ENCODE assay signal across 2 cellular contexts in the genomic region with DNA sequence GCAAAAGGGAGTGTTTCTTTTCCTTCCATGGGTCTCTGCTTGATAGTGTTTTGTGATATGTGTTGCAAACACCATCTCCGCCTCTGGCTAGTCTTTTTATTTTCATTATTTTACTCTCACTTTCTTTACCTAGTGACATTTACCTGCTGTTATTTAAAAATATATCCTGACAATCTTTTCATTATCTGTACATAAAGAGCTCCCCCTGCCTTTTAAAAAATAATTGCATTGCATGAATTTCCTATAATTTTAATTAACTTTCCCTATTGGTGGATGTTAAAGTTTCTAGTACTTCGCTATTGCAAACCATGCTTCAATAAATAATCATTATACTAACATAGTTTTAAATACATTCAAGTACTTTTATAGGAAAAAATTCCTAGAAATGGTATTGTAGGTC.
TF ChIP-seq lines count a peak whose summit lies in the region.

No MANE protein-coding gene starts in this region.

TF ChIP-seq in SK-N-SH, 30 proteins besides CTCF, POLR2A, EP300 and RAD21 (continued from another document):
- TF ChIP-seq, protein P1, sequence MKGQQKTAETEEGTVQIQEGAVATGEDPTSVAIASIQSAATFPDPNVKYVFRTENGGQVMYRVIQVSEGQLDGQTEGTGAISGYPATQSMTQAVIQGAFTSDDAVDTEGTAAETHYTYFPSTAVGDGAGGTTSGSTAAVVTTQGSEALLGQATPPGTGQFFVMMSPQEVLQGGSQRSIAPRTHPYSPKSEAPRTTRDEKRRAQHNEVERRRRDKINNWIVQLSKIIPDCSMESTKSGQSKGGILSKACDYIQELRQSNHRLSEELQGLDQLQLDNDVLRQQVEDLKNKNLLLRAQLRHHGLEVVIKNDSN (IDR thresholded peaks at IDR 0.05; ENCODE audit: borderline replicate concordance, low read depth), result no peak
- TF ChIP-seq, protein P2, sequence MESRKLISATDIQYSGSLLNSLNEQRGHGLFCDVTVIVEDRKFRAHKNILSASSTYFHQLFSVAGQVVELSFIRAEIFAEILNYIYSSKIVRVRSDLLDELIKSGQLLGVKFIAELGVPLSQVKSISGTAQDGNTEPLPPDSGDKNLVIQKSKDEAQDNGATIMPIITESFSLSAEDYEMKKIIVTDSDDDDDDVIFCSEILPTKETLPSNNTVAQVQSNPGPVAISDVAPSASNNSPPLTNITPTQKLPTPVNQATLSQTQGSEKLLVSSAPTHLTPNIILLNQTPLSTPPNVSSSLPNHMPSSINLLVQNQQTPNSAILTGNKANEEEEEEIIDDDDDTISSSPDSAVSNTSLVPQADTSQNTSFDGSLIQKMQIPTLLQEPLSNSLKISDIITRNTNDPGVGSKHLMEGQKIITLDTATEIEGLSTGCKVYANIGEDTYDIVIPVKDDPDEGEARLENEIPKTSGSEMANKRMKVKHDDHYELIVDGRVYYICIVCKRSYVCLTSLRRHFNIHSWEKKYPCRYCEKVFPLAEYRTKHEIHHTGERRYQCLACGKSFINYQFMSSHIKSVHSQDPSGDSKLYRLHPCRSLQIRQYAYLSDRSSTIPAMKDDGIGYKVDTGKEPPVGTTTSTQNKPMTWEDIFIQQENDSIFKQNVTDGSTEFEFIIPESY (IDR thresholded peaks at IDR 0.05; ENCODE audit: borderline replicate concordance, low read depth), result no peak
- no peak for TF ChIP-seq RFX5 (IDR thresholded peaks at IDR 0.05; ENCODE audit: low read length)
- no peak for TF ChIP-seq NFIC (IDR thresholded peaks at IDR 0.05; ENCODE audit: borderline replicate concordance)

TF ChIP-seq in SK-N-SH treated with all-trans-retinoic acid at 6 μM for 48 hours, 23 proteins besides CTCF, POLR2A, EP300 and RAD21 (continued from another document):
- TF ChIP-seq, protein P3, sequence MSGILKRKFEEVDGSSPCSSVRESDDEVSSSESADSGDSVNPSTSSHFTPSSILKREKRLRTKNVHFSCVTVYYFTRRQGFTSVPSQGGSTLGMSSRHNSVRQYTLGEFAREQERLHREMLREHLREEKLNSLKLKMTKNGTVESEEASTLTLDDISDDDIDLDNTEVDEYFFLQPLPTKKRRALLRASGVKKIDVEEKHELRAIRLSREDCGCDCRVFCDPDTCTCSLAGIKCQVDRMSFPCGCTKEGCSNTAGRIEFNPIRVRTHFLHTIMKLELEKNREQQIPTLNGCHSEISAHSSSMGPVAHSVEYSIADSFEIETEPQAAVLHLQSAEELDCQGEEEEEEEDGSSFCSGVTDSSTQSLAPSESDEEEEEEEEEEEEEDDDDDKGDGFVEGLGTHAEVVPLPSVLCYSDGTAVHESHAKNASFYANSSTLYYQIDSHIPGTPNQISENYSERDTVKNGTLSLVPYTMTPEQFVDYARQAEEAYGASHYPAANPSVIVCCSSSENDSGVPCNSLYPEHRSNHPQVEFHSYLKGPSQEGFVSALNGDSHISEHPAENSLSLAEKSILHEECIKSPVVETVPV (CRISPR knock-in tag; IDR thresholded peaks at IDR 0.05), result no peak
- TF ChIP-seq OSR1 (CRISPR knock-in tag; IDR thresholded peaks at IDR 0.05) (no peak), TCF4 (CRISPR knock-in tag; IDR thresholded peaks at IDR 0.05; ENCODE audit: borderline replicate concordance) (no peak)
